8 cellular contexts compared by ENCODE assay signal in genomic region chr10:100912609-100913469, GRCh38.
DNase-seq lines count a peak whose midpoint lies in the region; ATAC-seq and TF ChIP-seq lines count a peak whose summit lies in the region.

A gene with protein sequence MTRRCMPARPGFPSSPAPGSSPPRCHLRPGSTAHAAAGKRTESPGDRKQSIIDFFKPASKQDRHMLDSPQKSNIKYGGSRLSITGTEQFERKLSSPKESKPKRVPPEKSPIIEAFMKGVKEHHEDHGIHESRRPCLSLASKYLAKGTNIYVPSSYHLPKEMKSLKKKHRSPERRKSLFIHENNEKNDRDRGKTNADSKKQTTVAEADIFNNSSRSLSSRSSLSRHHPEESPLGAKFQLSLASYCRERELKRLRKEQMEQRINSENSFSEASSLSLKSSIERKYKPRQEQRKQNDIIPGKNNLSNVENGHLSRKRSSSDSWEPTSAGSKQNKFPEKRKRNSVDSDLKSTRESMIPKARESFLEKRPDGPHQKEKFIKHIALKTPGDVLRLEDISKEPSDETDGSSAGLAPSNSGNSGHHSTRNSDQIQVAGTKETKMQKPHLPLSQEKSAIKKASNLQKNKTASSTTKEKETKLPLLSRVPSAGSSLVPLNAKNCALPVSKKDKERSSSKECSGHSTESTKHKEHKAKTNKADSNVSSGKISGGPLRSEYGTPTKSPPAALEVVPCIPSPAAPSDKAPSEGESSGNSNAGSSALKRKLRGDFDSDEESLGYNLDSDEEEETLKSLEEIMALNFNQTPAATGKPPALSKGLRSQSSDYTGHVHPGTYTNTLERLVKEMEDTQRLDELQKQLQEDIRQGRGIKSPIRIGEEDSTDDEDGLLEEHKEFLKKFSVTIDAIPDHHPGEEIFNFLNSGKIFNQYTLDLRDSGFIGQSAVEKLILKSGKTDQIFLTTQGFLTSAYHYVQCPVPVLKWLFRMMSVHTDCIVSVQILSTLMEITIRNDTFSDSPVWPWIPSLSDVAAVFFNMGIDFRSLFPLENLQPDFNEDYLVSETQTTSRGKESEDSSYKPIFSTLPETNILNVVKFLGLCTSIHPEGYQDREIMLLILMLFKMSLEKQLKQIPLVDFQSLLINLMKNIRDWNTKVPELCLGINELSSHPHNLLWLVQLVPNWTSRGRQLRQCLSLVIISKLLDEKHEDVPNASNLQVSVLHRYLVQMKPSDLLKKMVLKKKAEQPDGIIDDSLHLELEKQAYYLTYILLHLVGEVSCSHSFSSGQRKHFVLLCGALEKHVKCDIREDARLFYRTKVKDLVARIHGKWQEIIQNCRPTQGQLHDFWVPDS (plus strand): TSS chr10:100912963. CDS start chr10:100913111, 148 bp downstream.

- peak; percentile 95 to 98 for DNase-seq in HAP-1 (ENCODE audit: low spot score in 2 of 2)
- peak; percentile 98 for DNase-seq in MM.1S
- DNase-seq in SIG-M5 (lab: John Stamatoyannopoulos, UW): peak; percentile 81
- peak; percentile 58 for DNase-seq in activated gamma-delta T cell (lab: John Stamatoyannopoulos, UW)
- DNase-seq in fibroblast of the conjunctiva (ENCODE audit: low read depth): peak; percentile 98
- DNase-seq in nephron progenitor cell: peak; percentile 94
- peak; percentile 90 to 95 for DNase-seq in stimulated activated naive CD8-positive, alpha-beta T cell treated with anti-CD3 and anti-CD28 coated beads, Interleukin-15, amount 100 ng/mL, for 72 hours

- peak within 1 kb of the TSS; percentile 95 for H3K27ac Mint-ChIP-seq in nephron progenitor cell
- peak within 1 kb of the TSS; percentile 95 to 99 for H3K27ac Mint-ChIP-seq in stimulated activated naive CD8-positive, alpha-beta T cell treated with anti-CD3 and anti-CD28 coated beads, Interleukin-15, amount 100 ng/mL, for 72 hours

- H4K20me1 ChIP-seq in MM.1S (ENCODE audit: insufficient read depth, low read length): 0 out of 2 replicates have a peak, but pooled peaks cover 6% of the 10 kb centered on the region

- H3K9me3 Mint-ChIP-seq in nephron progenitor cell: no peaks in the 10 kb centered on the region
- H3K9me3 Mint-ChIP-seq in stimulated activated naive CD8-positive, alpha-beta T cell treated with anti-CD3 and anti-CD28 coated beads, Interleukin-15, amount 100 ng/mL, for 72 hours: no peaks in the 10 kb centered on the region

- peak within 1 kb of the TSS; percentile 97 for H3K4me3 Mint-ChIP-seq in nephron progenitor cell
- peak within 1 kb of the TSS; percentile 98 to 99 for H3K4me3 Mint-ChIP-seq in stimulated activated naive CD8-positive, alpha-beta T cell treated with anti-CD3 and anti-CD28 coated beads, Interleukin-15, amount 100 ng/mL, for 72 hours

- no peaks in the 10 kb centered on the region for H3K27me3 Mint-ChIP-seq in nephron progenitor cell (ENCODE audit: low read depth, poor library complexity)
- H3K27me3 Mint-ChIP-seq in stimulated activated naive CD8-positive, alpha-beta T cell treated with anti-CD3 and anti-CD28 coated beads, Interleukin-15, amount 100 ng/mL, for 72 hours: no peaks in the 10 kb centered on the region

- ATAC-seq in stimulated activated naive CD8-positive, alpha-beta T cell treated with anti-CD3 and anti-CD28 coated beads, Interleukin-15, amount 100 ng/mL, for 72 hours: peak; percentile 95

- no peaks in the 10 kb centered on the region for H3F3A ChIP-seq in MM.1S (ENCODE audit: insufficient read depth, low read length)

- H2AFZ ChIP-seq in MM.1S (ENCODE audit: low read length): peak within 1 kb of the TSS; percentile 94

- H3K36me3 ChIP-seq in ES-I3 (ENCODE audit: insufficient read depth, low read length): no peaks in the 10 kb centered on the region; the same call in 1 of the 2 replicates
- peaks cover 3% of the 10 kb centered on the region for H3K36me3 ChIP-seq in HAP-1 (replicated peaks)
- H3K36me3 ChIP-seq in MM.1S (replicated peaks; ENCODE audit: insufficient read depth, low read length): peaks cover 8% of the 10 kb centered on the region; the same call in 1 of the 2 replicates

- peak within 1 kb of the TSS; percentile 88 for H3K4me3 ChIP-seq in HAP-1
- H3K4me3 ChIP-seq in MM.1S (ENCODE audit: low read length): peak within 1 kb of the TSS; percentile 95

- no peaks in the 10 kb centered on the region for H3K9me2 ChIP-seq in MM.1S (replicated peaks; ENCODE audit: insufficient read depth, low read length)

- peak within 1 kb of the TSS; percentile 100 for H3K9ac ChIP-seq in ES-I3 (ENCODE audit: low read depth, low read length)
- H3K9ac ChIP-seq in MM.1S (ENCODE audit: low read length): peak within 1 kb of the TSS; percentile 84

- peaks cover 83% of the 10 kb centered on the region for H3K4me1 Mint-ChIP-seq in nephron progenitor cell
- H3K4me1 Mint-ChIP-seq in stimulated activated naive CD8-positive, alpha-beta T cell treated with anti-CD3 and anti-CD28 coated beads, Interleukin-15, amount 100 ng/mL, for 72 hours: peaks cover 41% of the 10 kb centered on the region

- peaks cover 15% of the 10 kb centered on the region for H3K36me3 Mint-ChIP-seq in nephron progenitor cell (ENCODE audit: low read depth)

- in situ Hi-C loops in HAP-1 (cut with MboI; ENCODE audit: low sequenced_read_pairs): no loop called here

- no peak for TF ChIP-seq CTCF in MM.1S (IDR thresholded peaks at IDR 0.05; ENCODE audit: low read length)
- no peak for TF ChIP-seq CTCF in nephron progenitor cell (IDR thresholded peaks at IDR 0.05)

- peak within 1 kb of the TSS; percentile 94 for H3K4me2 ChIP-seq in MM.1S (ENCODE audit: low read depth, low read length)

- no peaks in the 10 kb centered on the region for H3K9me3 ChIP-seq in ES-I3 (ENCODE audit: control insufficient read depth, insufficient read depth, low read length)
- H3K9me3 ChIP-seq in HAP-1: no peaks in the 10 kb centered on the region
- no peaks in the 10 kb centered on the region for H3K9me3 ChIP-seq in MM.1S (replicated peaks; ENCODE audit: insufficient read depth, low read length)

- peaks cover 28% of the 10 kb centered on the region for H3K79me2 ChIP-seq in MM.1S (ENCODE audit: low read length)

- no peaks in the 10 kb centered on the region for H3K27me3 ChIP-seq in HAP-1 (ENCODE audit: low read depth)
- peaks cover 23% of the 10 kb centered on the region for H3K27me3 ChIP-seq in MM.1S (replicated peaks; ENCODE audit: insufficient read depth, low read length)

- H3K4me1 ChIP-seq in ES-I3 (ENCODE audit: insufficient read depth, low read length): peaks cover 14% of the 10 kb centered on the region; the same call in 1 of the 2 replicates
- H3K4me1 ChIP-seq in HAP-1: peaks cover 19% of the 10 kb centered on the region
- H3K4me1 ChIP-seq in MM.1S (ENCODE audit: low read length): peaks cover 10% of the 10 kb centered on the region

- H3K27ac ChIP-seq in MM.1S (ENCODE audit: low read length): peak within 1 kb of the TSS; percentile 51; the same call in 1 of the 2 replicates

Comparison
In these comparisons a context has a peak if more than half of its experiments do, and no peak if none do; other contexts are left out.
1. Peak in every context shown above with its lines: DNase-seq, ATAC-seq, H3K4me3 ChIP-seq and H3K27ac ChIP-seq.